8 cellular contexts compared by ENCODE assay signal in genomic region chr11:118956094-118956846, GRCh38. TPM values are rescaled to one million over a fixed set of nuclear protein-coding genes. Genes with fewer than 3 reads are reported as not detected.
A peak's percentile ranks its signal among the peaks of the same experiment; 100 is the strongest.
DNase-seq lines count a peak whose midpoint lies in the region; FAIRE-seq and TF ChIP-seq lines count a peak whose summit lies in the region.

TSS of gene UPK2 (plus strand) at chr11:118956298. CDS start at chr11:118956351, 53 bp downstream.

- no peak within 1 kb of the TSS for H2BK120ac ChIP-seq in neuronal stem cell (ENCODE audit: low read depth, low read length)

- H3K4me2 ChIP-seq in Karpas-422 (ENCODE audit: low read depth, low read length, poor library complexity, severe bottlenecking), result no peak within 1 kb of the TSS
- H3K4me2 ChIP-seq in neuronal stem cell (ENCODE audit: insufficient read depth, low read length, poor library complexity, severe bottlenecking), result no peak within 1 kb of the TSS

- H3K9me2 ChIP-seq in Karpas-422 (replicated peaks; ENCODE audit: insufficient read depth, low read length), result no peaks in the 10 kb centered on the region

- H2AFZ ChIP-seq in Karpas-422 (ENCODE audit: low read length) (no peak within 1 kb of the TSS), neuronal stem cell (ENCODE audit: low read length) (peak within 1 kb of the TSS; percentile 29)

- H3K27me3 ChIP-seq in Karpas-422 (ENCODE audit: low read length), result no peaks in the 10 kb centered on the region
- peaks cover 0 to 48% (median 0%) of the 10 kb centered on the region in 3 experiments for H3K27me3 ChIP-seq in neuronal stem cell (ENCODE audit: control insufficient read depth in 3 of 3, insufficient read depth in 3 of 3, low read depth in 1 of 3, low read length in 3 of 3)

- DNase-seq in AG10803 (ENCODE audit: low read depth) (peak; percentile 73), GM19239 (ENCODE audit: insufficient read length, low spot score) (peak; percentile 93), Karpas-422 (peak; percentile 83), RWPE1 (ENCODE audit: low spot score) (peak; percentile 93), fibroblast of the aortic adventitia (ENCODE audit: low read depth) (peak; percentile 80), neuronal stem cell (ENCODE audit: low spot score) (peak; percentile 78), substantia nigra (lab: John Stamatoyannopoulos, UW) (peak in 48 of 49 donors; percentile 32 to 96 (median 80))
- peak; percentile 79 to 82 for DNase-seq in activated T-helper 1 cell treated with anti-CD3 and anti-CD28 coated beads, Interleukin-2, amount 50 U/mL, for 16 hours (ENCODE audit: low read depth in 1 of 2, low spot score in 1 of 2)

- H3K9ac ChIP-seq in Karpas-422 (ENCODE audit: low read length) (no peak within 1 kb of the TSS), neuronal stem cell (ENCODE audit: low read depth, low read length, poor library complexity) (no peak within 1 kb of the TSS)

- TF ChIP-seq CTCF in AG10803 (conservative IDR thresholded peaks at IDR 0.05; ENCODE audit: low read length) (peak; percentile 96), RWPE1 (conservative IDR thresholded peaks at IDR 0.05; ENCODE audit: low read depth) (peak; percentile 91), fibroblast of the aortic adventitia (IDR thresholded peaks at IDR 0.05; ENCODE audit: insufficient read depth, low read length) (peak; percentile 97)

- peak within 1 kb of the TSS; percentile 55 for H3K18ac ChIP-seq in neuronal stem cell (ENCODE audit: low read length)

- H3K79me2 ChIP-seq in Karpas-422 (ENCODE audit: low read length), result no peaks in the 10 kb centered on the region

- no peak within 1 kb of the TSS for H2BK12ac ChIP-seq in neuronal stem cell (ENCODE audit: low read length)

- H3K4ac ChIP-seq in neuronal stem cell (ENCODE audit: low read length), result no peak within 1 kb of the TSS

- H4K8ac ChIP-seq in neuronal stem cell (ENCODE audit: low read depth, low read length), result no peak within 1 kb of the TSS

- H2AK5ac ChIP-seq in neuronal stem cell (ENCODE audit: low read depth, low read length), result peak within 1 kb of the TSS; percentile 73

- no peak within 1 kb of the TSS for H2BK5ac ChIP-seq in neuronal stem cell (ENCODE audit: low read length)

- H3K79me1 ChIP-seq in neuronal stem cell (ENCODE audit: low read depth, low read length), result no peaks in the 10 kb centered on the region

- POLR2A ChIA-PET in RWPE1 (lab: Yijun Ruan, JAX; ENCODE audit: low non-redundant PET), result no interaction called here

- FAIRE-seq in GM19239 (lab: Jason Lieb, UNC), result peak; percentile 86

- H3K4me1 ChIP-seq in Karpas-422 (ENCODE audit: low read length) (no peaks in the 10 kb centered on the region), neuronal stem cell (ENCODE audit: control insufficient read depth in 2 of 2, insufficient read depth in 1 of 2, low read depth in 1 of 2, low read length in 2 of 2) (peaks cover 1 to 9% of the 10 kb centered on the region in 2 donors)

- no peak within 1 kb of the TSS for H3K27ac ChIP-seq in Karpas-422 (ENCODE audit: low read length)
- H3K27ac ChIP-seq in RWPE1, result no peak within 1 kb of the TSS
- no peak within 1 kb of the TSS for H3K27ac ChIP-seq in neuronal stem cell (replicated peaks; ENCODE audit: low read length)
- H3K27ac ChIP-seq in substantia nigra (ENCODE audit: low read depth, low read length, poor library complexity, severe bottlenecking), result no peak within 1 kb of the TSS

- H3K23ac ChIP-seq in neuronal stem cell (ENCODE audit: low read depth, low read length, poor library complexity), result no peak within 1 kb of the TSS

- WGBS in neuronal stem cell (ENCODE audit: extremely low coverage in 2 of 2, insufficient read length in 2 of 2, insufficient replicate concordance in 1 of 2), 2 donors, result no CpG with 5 or more reads among the region's 7 CpGs

- CTCF ChIA-PET in RWPE1 (lab: Yijun Ruan, JAX), result interaction anchor here (0.5 to 2.6 kb wide), 11 partner anchors 8 to 320 kb away, joined by 3 to 14 read pairs (median 6); no protein-coding TSS in a partner anchor

- H3K9me3 ChIP-seq in Karpas-422 (ENCODE audit: low read length), result no peaks in the 10 kb centered on the region
- no peaks in the 10 kb centered on the region for H3K9me3 ChIP-seq in neuronal stem cell (replicated peaks in 1 of 2; ENCODE audit: control insufficient read depth in 2 of 2, insufficient read depth in 1 of 2, low read depth in 1 of 2, low read length in 2 of 2)

- peak within 1 kb of the TSS; percentile 88 for H2BK15ac ChIP-seq in neuronal stem cell (ENCODE audit: low read length)

- H3K4me3 ChIP-seq in AG10803 (ENCODE audit: low read length) (no peak within 1 kb of the TSS), Karpas-422 (ENCODE audit: low read length) (no peak within 1 kb of the TSS), fibroblast of the aortic adventitia (ENCODE audit: low read depth, low read length) (no peak within 1 kb of the TSS), neuronal stem cell (ENCODE audit: low read length in 2 of 2) (no peak within 1 kb of the TSS)

- H3K14ac ChIP-seq in neuronal stem cell (ENCODE audit: low read length), result no peak within 1 kb of the TSS

- no peaks in the 10 kb centered on the region for H4K20me1 ChIP-seq in Karpas-422 (ENCODE audit: insufficient read depth, low read depth, low read length)

- H4K91ac ChIP-seq in neuronal stem cell (ENCODE audit: low read depth, low read length, poor library complexity), result no peak within 1 kb of the TSS

- H3K36me3 ChIP-seq in Karpas-422 (ENCODE audit: insufficient read depth, low read length) (no peaks in the 10 kb centered on the region), neuronal stem cell (replicated peaks in 1 of 2; ENCODE audit: control insufficient read depth in 2 of 2, insufficient read depth in 2 of 2, low read length in 2 of 2) (no peaks in the 10 kb centered on the region)

RNA-seq across cellular contexts. Expression of gene UPK2, which starts in this region (rescaled TPM):
- total RNA-seq in Karpas-422 (2014; rRNA removed; shearing (Covaris generic); ENCODE audit: low replicate concordance), result not detected in 2 replicates
- not detected in 2 replicates for total RNA-seq in fibroblast of the aortic adventitia (ENCODE audit: low replicate concordance)
- 0.50 TPM for polyA plus RNA-seq in neuronal stem cell (2013, experiment 1 of 2)
- polyA plus RNA-seq in neuronal stem cell (2013, experiment 2 of 2), result 0.47 TPM

Comparison
In these comparisons a context has a peak if more than half of its experiments do, and no peak if none do; other contexts are left out.
1. Peak in DNase-seq in Karpas-422; RNA of the gene not detected or under 1 TPM.
2. Peak in DNase-seq in fibroblast of the aortic adventitia; RNA of the gene not detected or under 1 TPM.